1 cellular context compared by ENCODE assay signal in the genomic region with DNA sequence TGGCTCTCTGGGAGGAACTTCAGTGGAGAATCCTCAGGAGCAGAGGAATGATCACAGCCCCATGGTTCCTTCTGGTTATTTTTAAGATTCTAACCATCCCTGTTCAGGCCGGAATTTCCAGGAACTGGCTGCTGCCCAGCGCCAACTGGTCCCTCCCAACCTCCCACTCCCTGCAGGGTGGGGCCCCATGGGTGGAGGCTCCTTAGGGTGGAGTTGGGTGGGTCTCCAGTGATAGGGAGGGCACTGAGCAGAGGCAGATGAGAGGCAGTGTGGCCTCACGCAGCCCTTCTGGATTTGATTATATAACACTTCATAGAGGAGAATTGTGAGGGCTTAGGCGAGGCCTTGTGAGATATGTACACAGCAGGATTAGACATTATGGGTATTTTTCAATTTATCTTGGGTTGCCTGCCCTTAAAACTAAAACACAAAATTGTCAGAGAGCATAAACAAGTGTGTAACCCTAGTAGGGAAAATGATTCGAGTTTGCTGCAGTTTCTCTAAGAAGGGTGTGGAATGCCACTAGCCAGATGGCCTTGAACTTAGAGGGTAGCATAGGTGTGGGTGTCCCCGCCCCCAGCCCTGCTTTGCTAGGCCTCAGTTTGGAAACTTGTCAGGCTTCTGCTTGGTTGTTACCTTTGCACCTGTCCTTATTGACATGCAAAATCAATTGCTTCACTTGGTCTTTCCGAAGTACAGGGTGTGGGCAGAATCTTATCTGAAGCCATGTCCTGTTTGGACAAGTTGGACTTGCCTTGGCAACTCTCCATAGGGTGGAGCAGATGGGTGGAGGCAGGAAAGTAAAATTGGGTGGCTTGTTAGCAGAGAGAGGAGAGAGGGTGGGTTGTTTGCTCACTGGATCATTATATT.
TF ChIP-seq lines count a peak whose summit lies in the region.

No MANE protein-coding gene starts in this region.

TF ChIP-seq in HepG2, 621 proteins besides CTCF, POLR2A, EP300 and RAD21 (continued from another document and continues in another):
- TF ChIP-seq, protein P1, sequence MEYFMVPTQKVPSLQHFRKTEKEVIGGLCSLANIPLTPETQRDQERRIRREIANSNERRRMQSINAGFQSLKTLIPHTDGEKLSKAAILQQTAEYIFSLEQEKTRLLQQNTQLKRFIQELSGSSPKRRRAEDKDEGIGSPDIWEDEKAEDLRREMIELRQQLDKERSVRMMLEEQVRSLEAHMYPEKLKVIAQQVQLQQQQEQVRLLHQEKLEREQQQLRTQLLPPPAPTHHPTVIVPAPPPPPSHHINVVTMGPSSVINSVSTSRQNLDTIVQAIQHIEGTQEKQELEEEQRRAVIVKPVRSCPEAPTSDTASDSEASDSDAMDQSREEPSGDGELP (IDR thresholded peaks at IDR 0.05; ENCODE audit: borderline replicate concordance, low read depth): peak; percentile 66; the same call in 1 of the 2 replicates
- TF ChIP-seq ZNF292 (CRISPR knock-in tag; IDR thresholded peaks at IDR 0.05; ENCODE audit: borderline replicate concordance, low read depth) (peak; percentile 88; the same call in 1 of the 2 replicates), ZNF562 (CRISPR knock-in tag; IDR thresholded peaks at IDR 0.05; ENCODE audit: borderline replicate concordance) (no peak), ZNF350 (CRISPR knock-in tag; IDR thresholded peaks at IDR 0.05; ENCODE audit: borderline replicate concordance, low read depth) (peak; percentile 72; the same call in 1 of the 2 replicates), ZNF556 (CRISPR knock-in tag; IDR thresholded peaks at IDR 0.05; ENCODE audit: borderline replicate concordance) (peak; percentile 91; the same call in 1 of the 2 replicates), ZNF75D (CRISPR knock-in tag; IDR thresholded peaks at IDR 0.05; ENCODE audit: borderline replicate concordance) (no peak), FOSL2 (CRISPR knock-in tag; IDR thresholded peaks at IDR 0.05) (peak; percentile 79), ZNF274 (CRISPR knock-in tag; IDR thresholded peaks at IDR 0.05) (0 out of 2 replicates have a peak, but pooled peaks have one; percentile 49), NFKB2 (CRISPR knock-in tag; IDR thresholded peaks at IDR 0.05; ENCODE audit: borderline replicate concordance) (0 out of 2 replicates have a peak, but pooled peaks have one; percentile 28), ZBTB42 (CRISPR knock-in tag; IDR thresholded peaks at IDR 0.05) (no peak), ZNF326 (CRISPR knock-in tag; IDR thresholded peaks at IDR 0.05; ENCODE audit: borderline replicate concordance) (peak; percentile 91; the same call in 1 of the 2 replicates), HOXA9 (CRISPR knock-in tag; IDR thresholded peaks at IDR 0.05; ENCODE audit: borderline replicate concordance) (no peak), ZNF703 (CRISPR knock-in tag; IDR thresholded peaks at IDR 0.05; ENCODE audit: borderline replicate concordance) (0 out of 2 replicates have a peak, but pooled peaks have one; percentile 76), ASH2L (IDR thresholded peaks at IDR 0.05; ENCODE audit: insufficient read length, low read depth, low read length) (peak; percentile 45), HNRNPLL (IDR thresholded peaks at IDR 0.05; ENCODE audit: low read depth, low read length, poor library complexity, severe bottlenecking) (no peak), RFX1 (IDR thresholded peaks at IDR 0.05) (no peak), MBNL3 (CRISPR knock-in tag; conservative IDR thresholded peaks at IDR 0.05) (no peak), SYNCRIP (IDR thresholded peaks at IDR 0.05; ENCODE audit: insufficient read depth, low read depth, low read length) (no peak), ARHGAP35 (CRISPR knock-in tag; IDR thresholded peaks at IDR 0.05; ENCODE audit: borderline replicate concordance) (no peak; the same call in 1 of the 2 replicates), CENPX (CRISPR knock-in tag; IDR thresholded peaks at IDR 0.05) (no peak), MTF1 (CRISPR knock-in tag; IDR thresholded peaks at IDR 0.05) (no peak)
- TF ChIP-seq, protein P2, sequence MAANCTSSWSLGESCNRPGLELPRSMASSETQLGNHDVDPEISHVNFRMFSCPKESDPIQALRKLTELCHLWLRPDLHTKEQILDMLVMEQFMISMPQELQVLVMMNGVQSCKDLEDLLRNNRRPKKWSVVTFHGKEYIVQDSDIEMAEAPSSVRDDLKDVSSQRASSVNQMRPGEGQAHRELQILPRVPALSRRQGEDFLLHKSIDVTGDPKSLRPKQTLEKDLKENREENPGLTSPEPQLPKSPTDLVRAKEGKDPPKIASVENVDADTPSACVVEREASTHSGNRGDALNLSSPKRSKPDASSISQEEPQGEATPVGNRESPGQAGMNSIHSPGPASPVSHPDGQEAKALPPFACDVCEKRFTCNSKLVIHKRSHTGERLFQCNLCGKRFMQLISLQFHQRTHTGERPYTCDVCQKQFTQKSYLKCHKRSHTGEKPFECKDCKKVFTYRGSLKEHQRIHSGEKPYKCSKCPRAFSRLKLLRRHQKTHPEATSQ (CRISPR knock-in tag; IDR thresholded peaks at IDR 0.05; ENCODE audit: borderline replicate concordance): peak; percentile 85; the same call in 1 of the 2 replicates
- TF ChIP-seq, protein P3, sequence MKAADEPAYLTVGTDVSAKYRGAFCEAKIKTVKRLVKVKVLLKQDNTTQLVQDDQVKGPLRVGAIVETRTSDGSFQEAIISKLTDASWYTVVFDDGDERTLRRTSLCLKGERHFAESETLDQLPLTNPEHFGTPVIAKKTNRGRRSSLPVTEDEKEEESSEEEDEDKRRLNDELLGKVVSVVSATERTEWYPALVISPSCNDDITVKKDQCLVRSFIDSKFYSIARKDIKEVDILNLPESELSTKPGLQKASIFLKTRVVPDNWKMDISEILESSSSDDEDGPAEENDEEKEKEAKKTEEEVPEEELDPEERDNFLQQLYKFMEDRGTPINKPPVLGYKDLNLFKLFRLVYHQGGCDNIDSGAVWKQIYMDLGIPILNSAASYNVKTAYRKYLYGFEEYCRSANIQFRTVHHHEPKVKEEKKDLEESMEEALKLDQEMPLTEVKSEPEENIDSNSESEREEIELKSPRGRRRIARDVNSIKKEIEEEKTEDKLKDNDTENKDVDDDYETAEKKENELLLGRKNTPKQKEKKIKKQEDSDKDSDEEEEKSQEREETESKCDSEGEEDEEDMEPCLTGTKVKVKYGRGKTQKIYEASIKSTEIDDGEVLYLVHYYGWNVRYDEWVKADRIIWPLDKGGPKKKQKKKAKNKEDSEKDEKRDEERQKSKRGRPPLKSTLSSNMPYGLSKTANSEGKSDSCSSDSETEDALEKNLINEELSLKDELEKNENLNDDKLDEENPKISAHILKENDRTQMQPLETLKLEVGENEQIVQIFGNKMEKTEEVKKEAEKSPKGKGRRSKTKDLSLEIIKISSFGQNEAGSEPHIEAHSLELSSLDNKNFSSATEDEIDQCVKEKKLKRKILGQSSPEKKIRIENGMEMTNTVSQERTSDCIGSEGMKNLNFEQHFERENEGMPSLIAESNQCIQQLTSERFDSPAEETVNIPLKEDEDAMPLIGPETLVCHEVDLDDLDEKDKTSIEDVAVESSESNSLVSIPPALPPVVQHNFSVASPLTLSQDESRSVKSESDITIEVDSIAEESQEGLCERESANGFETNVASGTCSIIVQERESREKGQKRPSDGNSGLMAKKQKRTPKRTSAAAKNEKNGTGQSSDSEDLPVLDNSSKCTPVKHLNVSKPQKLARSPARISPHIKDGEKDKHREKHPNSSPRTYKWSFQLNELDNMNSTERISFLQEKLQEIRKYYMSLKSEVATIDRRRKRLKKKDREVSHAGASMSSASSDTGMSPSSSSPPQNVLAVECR (CRISPR knock-in tag; IDR thresholded peaks at IDR 0.05; ENCODE audit: borderline replicate concordance): peak; percentile 84; the same call in 1 of the 2 replicates
- TF ChIP-seq, protein P4, sequence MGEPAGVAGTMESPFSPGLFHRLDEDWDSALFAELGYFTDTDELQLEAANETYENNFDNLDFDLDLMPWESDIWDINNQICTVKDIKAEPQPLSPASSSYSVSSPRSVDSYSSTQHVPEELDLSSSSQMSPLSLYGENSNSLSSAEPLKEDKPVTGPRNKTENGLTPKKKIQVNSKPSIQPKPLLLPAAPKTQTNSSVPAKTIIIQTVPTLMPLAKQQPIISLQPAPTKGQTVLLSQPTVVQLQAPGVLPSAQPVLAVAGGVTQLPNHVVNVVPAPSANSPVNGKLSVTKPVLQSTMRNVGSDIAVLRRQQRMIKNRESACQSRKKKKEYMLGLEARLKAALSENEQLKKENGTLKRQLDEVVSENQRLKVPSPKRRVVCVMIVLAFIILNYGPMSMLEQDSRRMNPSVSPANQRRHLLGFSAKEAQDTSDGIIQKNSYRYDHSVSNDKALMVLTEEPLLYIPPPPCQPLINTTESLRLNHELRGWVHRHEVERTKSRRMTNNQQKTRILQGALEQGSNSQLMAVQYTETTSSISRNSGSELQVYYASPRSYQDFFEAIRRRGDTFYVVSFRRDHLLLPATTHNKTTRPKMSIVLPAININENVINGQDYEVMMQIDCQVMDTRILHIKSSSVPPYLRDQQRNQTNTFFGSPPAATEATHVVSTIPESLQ (CRISPR knock-in tag; conservative IDR thresholded peaks at IDR 0.05): no peak
- TF ChIP-seq, protein P5, sequence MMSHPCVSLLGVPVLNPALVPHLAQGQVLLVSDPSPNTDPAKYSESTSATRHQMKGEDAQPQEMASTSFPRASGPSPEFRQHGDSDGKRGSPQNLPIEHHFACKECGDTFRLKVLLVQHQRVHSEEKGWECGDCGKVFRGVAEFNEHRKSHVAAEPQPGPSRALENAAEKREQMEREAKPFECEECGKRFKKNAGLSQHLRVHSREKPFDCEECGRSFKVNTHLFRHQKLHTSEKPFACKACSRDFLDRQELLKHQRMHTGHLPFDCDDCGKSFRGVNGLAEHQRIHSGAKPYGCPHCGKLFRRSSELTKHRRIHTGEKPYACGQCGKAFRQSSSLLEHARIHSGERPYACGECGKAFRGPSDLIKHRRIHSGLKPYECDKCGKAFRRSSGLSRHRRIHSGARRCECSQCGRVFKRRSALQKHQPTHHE (CRISPR knock-in tag; IDR thresholded peaks at IDR 0.05; ENCODE audit: borderline replicate concordance): no peak
- TF ChIP-seq, protein P6, sequence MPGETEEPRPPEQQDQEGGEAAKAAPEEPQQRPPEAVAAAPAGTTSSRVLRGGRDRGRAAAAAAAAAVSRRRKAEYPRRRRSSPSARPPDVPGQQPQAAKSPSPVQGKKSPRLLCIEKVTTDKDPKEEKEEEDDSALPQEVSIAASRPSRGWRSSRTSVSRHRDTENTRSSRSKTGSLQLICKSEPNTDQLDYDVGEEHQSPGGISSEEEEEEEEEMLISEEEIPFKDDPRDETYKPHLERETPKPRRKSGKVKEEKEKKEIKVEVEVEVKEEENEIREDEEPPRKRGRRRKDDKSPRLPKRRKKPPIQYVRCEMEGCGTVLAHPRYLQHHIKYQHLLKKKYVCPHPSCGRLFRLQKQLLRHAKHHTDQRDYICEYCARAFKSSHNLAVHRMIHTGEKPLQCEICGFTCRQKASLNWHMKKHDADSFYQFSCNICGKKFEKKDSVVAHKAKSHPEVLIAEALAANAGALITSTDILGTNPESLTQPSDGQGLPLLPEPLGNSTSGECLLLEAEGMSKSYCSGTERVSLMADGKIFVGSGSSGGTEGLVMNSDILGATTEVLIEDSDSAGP (CRISPR knock-in tag; IDR thresholded peaks at IDR 0.05; ENCODE audit: borderline replicate concordance): peak; percentile 65; the same call in 1 of the 2 replicates
- TF ChIP-seq, protein P7, sequence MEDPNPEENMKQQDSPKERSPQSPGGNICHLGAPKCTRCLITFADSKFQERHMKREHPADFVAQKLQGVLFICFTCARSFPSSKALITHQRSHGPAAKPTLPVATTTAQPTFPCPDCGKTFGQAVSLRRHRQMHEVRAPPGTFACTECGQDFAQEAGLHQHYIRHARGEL (CRISPR knock-in tag; IDR thresholded peaks at IDR 0.05): no peak
- TF ChIP-seq, protein P8, sequence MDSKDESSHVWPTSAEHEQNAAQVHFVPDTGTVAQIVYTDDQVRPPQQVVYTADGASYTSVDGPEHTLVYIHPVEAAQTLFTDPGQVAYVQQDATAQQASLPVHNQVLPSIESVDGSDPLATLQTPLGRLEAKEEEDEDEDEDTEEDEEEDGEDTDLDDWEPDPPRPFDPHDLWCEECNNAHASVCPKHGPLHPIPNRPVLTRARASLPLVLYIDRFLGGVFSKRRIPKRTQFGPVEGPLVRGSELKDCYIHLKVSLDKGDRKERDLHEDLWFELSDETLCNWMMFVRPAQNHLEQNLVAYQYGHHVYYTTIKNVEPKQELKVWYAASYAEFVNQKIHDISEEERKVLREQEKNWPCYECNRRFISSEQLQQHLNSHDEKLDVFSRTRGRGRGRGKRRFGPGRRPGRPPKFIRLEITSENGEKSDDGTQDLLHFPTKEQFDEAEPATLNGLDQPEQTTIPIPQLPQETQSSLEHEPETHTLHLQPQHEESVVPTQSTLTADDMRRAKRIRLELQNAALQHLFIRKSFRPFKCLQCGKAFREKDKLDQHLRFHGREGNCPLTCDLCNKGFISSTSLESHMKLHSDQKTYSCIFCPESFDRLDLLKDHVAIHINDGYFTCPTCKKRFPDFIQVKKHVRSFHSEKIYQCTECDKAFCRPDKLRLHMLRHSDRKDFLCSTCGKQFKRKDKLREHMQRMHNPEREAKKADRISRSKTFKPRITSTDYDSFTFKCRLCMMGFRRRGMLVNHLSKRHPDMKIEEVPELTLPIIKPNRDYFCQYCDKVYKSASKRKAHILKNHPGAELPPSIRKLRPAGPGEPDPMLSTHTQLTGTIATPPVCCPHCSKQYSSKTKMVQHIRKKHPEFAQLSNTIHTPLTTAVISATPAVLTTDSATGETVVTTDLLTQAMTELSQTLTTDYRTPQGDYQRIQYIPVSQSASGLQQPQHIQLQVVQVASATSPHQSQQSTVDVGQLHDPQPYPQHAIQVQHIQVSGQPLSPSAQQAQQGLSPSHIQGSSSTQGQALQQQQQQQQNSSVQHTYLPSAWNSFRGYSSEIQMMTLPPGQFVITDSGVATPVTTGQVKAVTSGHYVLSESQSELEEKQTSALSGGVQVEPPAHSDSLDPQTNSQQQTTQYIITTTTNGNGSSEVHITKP (CRISPR knock-in tag; IDR thresholded peaks at IDR 0.05; ENCODE audit: low read depth): peak; percentile 96
- TF ChIP-seq, protein P9, sequence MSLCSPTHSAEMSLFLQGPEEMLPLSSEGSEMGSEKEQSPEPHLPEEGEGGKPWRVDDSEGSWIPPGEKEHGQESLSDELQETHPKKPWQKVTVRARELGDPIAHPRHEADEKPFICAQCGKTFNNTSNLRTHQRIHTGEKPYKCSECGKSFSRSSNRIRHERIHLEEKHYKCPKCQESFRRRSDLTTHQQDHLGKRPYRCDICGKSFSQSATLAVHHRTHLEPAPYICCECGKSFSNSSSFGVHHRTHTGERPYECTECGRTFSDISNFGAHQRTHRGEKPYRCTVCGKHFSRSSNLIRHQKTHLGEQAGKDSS (CRISPR knock-in tag; IDR thresholded peaks at IDR 0.05; ENCODE audit: borderline replicate concordance, low read depth): peak; percentile 60; the same call in 1 of the 2 replicates
- TF ChIP-seq, protein P10, sequence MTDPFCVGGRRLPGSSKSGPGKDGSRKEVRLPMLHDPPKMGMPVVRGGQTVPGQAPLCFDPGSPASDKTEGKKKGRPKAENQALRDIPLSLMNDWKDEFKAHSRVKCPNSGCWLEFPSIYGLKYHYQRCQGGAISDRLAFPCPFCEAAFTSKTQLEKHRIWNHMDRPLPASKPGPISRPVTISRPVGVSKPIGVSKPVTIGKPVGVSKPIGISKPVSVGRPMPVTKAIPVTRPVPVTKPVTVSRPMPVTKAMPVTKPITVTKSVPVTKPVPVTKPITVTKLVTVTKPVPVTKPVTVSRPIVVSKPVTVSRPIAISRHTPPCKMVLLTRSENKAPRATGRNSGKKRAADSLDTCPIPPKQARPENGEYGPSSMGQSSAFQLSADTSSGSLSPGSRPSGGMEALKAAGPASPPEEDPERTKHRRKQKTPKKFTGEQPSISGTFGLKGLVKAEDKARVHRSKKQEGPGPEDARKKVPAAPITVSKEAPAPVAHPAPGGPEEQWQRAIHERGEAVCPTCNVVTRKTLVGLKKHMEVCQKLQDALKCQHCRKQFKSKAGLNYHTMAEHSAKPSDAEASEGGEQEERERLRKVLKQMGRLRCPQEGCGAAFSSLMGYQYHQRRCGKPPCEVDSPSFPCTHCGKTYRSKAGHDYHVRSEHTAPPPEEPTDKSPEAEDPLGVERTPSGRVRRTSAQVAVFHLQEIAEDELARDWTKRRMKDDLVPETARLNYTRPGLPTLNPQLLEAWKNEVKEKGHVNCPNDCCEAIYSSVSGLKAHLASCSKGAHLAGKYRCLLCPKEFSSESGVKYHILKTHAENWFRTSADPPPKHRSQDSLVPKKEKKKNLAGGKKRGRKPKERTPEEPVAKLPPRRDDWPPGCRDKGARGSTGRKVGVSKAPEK (CRISPR knock-in tag; IDR thresholded peaks at IDR 0.05; ENCODE audit: borderline replicate concordance): 0 out of 2 replicates have a peak, but pooled peaks have one; percentile 22
